Comparison of ENCODE assay signal across 16 cellular contexts in the genomic region with DNA sequence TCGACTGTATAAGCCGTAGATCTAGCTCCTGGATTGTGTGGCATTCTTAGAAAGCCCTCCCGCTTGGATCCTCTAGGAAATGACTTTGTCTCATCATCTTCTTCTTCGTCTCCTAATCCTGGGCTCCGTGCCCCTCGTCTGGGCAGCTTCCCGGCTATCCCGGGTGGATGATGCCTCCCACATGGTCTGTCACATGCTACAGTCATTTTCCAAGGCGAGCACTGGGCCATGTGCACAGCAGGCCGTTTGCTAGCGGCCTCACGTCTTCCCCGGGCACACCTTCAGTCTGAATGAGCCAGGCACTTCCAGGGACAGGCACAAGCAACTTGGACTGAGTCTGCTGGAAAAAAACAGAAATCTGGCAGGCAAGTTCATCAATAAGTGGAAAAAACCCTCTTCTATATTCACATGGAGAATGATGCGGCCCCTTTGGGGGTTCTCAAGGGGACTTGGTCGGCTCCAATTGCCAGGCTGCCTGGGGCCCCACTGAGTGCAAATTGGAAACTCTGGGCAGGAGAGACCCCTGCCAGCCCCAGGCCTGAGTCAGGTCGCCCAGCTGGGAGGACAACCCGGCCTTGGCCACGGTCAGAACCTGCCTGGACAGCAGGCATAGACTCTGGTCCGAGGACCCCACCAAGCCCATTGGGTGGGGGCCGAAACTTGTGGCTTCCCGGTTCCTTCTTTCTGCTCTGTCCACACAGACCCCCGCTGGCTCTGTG. TPM values are rescaled to one million over a fixed set of nuclear protein-coding genes. Genes with fewer than 3 reads are reported as not detected.
DNase-seq lines count a peak whose midpoint lies in the region; ATAC-seq and TF ChIP-seq lines count a peak whose summit lies in the region.
"Had no signal": no experiment of that assay in that cellular context is flagged by ENCODE, and none has a peak within 500 bp of the region (broad histone marks: within the 10 kb centered on the region; RNA-seq: fewer than 3 reads in every experiment).

No MANE protein-coding gene starts in this region.

- H3K18ac ChIP-seq in mesendoderm (ENCODE audit: low read length): no peak overlapping the region

- no peak overlapping the region for H3K27ac Mint-ChIP-seq in WTC11
- H3K27ac Mint-ChIP-seq: IgD-negative memory B cell had no signal

- no peaks in the 10 kb centered on the region for H3K9me3 Mint-ChIP-seq in WTC11
- H3K9me3 Mint-ChIP-seq: CD4-positive, alpha-beta T cell; H9; IgD-negative memory B cell had no signal

- H3K4me3 Mint-ChIP-seq in WTC11: no peak overlapping the region
- H3K4me3 Mint-ChIP-seq: CD4-positive, alpha-beta T cell; H9; IgD-negative memory B cell had no signal

- ATAC-seq in WTC11: no peak

- no peak overlapping the region for H3K9ac ChIP-seq in mesendoderm (ENCODE audit: low read length)
- H3K9ac ChIP-seq: BLaER1 treated with 17β-estradiol and CSF1 and Interleukin-3, amounts not matched to agents 10 nM and 100 nM had no signal

- H3K27ac ChIP-seq in mesendoderm (ENCODE audit: low read depth, low read length): no peak overlapping the region
- H3K27ac ChIP-seq: BLaER1 treated with 17β-estradiol and CSF1 and Interleukin-3, amounts not matched to agents 10 nM and 100 nM had no signal

- H3K79me1 ChIP-seq in mesendoderm (ENCODE audit: low read length): no peaks in the 10 kb centered on the region

- H3K36me3 Mint-ChIP-seq in WTC11: no peaks in the 10 kb centered on the region
- H3K36me3 Mint-ChIP-seq: IgD-negative memory B cell had no signal

- no peak for TF ChIP-seq CTCF in WTC11 (IDR thresholded peaks at IDR 0.05)

- H3K79me2 ChIP-seq in mesendoderm (ENCODE audit: control insufficient read depth, insufficient read depth, low read length): no peaks in the 10 kb centered on the region

- H3K27me3 Mint-ChIP-seq in WTC11 (ENCODE audit: low read depth): peaks cover 3% of the 10 kb centered on the region; the same call in 1 of the 2 replicates
- H3K27me3 Mint-ChIP-seq: CD4-positive, alpha-beta T cell had no signal

- H3K4me3 ChIP-seq in H7 (ENCODE audit: insufficient read depth, low read depth, low read length) (no peak overlapping the region), mesendoderm (ENCODE audit: low read length) (no peak overlapping the region)
- H3K4me3 ChIP-seq: BLaER1 treated with 17β-estradiol and CSF1 and Interleukin-3, amounts not matched to agents 10 nM and 100 nM had no signal

- no peaks in the 10 kb centered on the region for H3K27me3 ChIP-seq in H7 (ENCODE audit: control insufficient read depth, insufficient read depth, low read length)
- H3K27me3 ChIP-seq in mesendoderm (ENCODE audit: insufficient read depth, low read length, poor library complexity): no peaks in the 10 kb centered on the region
- H3K27me3 ChIP-seq: BLaER1 treated with 17β-estradiol and CSF1 and Interleukin-3, amounts not matched to agents 10 nM and 100 nM had no signal

- POLR2A ChIA-PET in WTC11 (lab: Charles Lee): no interaction called here

- no peaks in the 10 kb centered on the region for H3K4me1 ChIP-seq in mesendoderm (ENCODE audit: control insufficient read depth, low read depth, low read length)

- DNase-seq in C1 segment of cervical spinal cord (lab: John Stamatoyannopoulos, UW) (peak in 8 of 14 donors; percentile 21 to 54 (median 37)), H7 (peak; percentile 41), cerebellum (ENCODE audit: low spot score) (peak; percentile 69), mesendoderm (no peak), NCI-H187 (lab: John Stamatoyannopoulos, UW) (no peak), WTC11 (ENCODE audit: low spot score) (no peak), NCI-H82 (lab: John Stamatoyannopoulos, UW) (no peak), NCI-H146 treated with DMSO at 0.1 percent for 48 hours (lab: John Stamatoyannopoulos, UW; ENCODE audit: unreplicated experiment) (no peak)
- DNase-seq: ACHN; Calu3; CD4-positive, alpha-beta T cell; DMS 273 treated with DMSO at 0.1 percent for 48 hours; H9 had no signal

- H3K36me3 ChIP-seq in H7 (replicated peaks; ENCODE audit: control insufficient read depth, insufficient read depth, low read length): no peaks in the 10 kb centered on the region
- H3K36me3 ChIP-seq in mesendoderm (ENCODE audit: control insufficient read depth, insufficient read depth, low read length): no peaks in the 10 kb centered on the region
- H3K36me3 ChIP-seq: BLaER1 treated with 17β-estradiol and CSF1 and Interleukin-3, amounts not matched to agents 10 nM and 100 nM had no signal

- no CpG with 5 or more reads among the region's 22 CpGs for WGBS in mesendoderm (ENCODE audit: extremely low coverage, insufficient coverage, low lambda C conversion rate)

- H3K4me1 Mint-ChIP-seq in WTC11: no peaks in the 10 kb centered on the region

- peak overlapping the region; percentile 56 for H3K23ac ChIP-seq in mesendoderm (ENCODE audit: low read length)

- H2BK5ac ChIP-seq in mesendoderm (ENCODE audit: low read length): no peak overlapping the region

- H2AK5ac ChIP-seq in mesendoderm (ENCODE audit: low read length): no peak overlapping the region

- CTCF ChIA-PET in WTC11 (lab: Charles Lee): interaction anchor here (0.6 to 2.7 kb wide), 4 partner anchors 18 to 288 kb away, joined by 3 to 13 read pairs (median 3); no protein-coding TSS in a partner anchor

- H3K56ac ChIP-seq in mesendoderm (ENCODE audit: low read length): no peak overlapping the region

- H4K8ac ChIP-seq in mesendoderm (ENCODE audit: low read depth, low read length): no peak overlapping the region

- no peak overlapping the region for H2BK15ac ChIP-seq in mesendoderm (replicated peaks; ENCODE audit: low read depth)

- H2BK120ac ChIP-seq in mesendoderm (ENCODE audit: low read depth, low read length): no peak overlapping the region

- no peak overlapping the region for H3K4ac ChIP-seq in mesendoderm (ENCODE audit: low read depth, low read length)

- no peak overlapping the region for H3K4me2 ChIP-seq in mesendoderm (ENCODE audit: low read length)
- H3K4me2 ChIP-seq: BLaER1 treated with 17β-estradiol and CSF1 and Interleukin-3, amounts not matched to agents 10 nM and 100 nM had no signal

- H4K5ac ChIP-seq in mesendoderm (ENCODE audit: low read length): no peak overlapping the region

TF ChIP-seq in WTC11, 78 proteins besides CTCF, POLR2A, EP300 and RAD21 (continues in another document):
- TF ChIP-seq KAT7 (CRISPR knock-in tag; IDR thresholded peaks at IDR 0.05; ENCODE audit: borderline replicate concordance): no peak
- TF ChIP-seq RELA (CRISPR knock-in tag; IDR thresholded peaks at IDR 0.05; ENCODE audit: borderline replicate concordance): no peak
- TF ChIP-seq, protein P1, sequence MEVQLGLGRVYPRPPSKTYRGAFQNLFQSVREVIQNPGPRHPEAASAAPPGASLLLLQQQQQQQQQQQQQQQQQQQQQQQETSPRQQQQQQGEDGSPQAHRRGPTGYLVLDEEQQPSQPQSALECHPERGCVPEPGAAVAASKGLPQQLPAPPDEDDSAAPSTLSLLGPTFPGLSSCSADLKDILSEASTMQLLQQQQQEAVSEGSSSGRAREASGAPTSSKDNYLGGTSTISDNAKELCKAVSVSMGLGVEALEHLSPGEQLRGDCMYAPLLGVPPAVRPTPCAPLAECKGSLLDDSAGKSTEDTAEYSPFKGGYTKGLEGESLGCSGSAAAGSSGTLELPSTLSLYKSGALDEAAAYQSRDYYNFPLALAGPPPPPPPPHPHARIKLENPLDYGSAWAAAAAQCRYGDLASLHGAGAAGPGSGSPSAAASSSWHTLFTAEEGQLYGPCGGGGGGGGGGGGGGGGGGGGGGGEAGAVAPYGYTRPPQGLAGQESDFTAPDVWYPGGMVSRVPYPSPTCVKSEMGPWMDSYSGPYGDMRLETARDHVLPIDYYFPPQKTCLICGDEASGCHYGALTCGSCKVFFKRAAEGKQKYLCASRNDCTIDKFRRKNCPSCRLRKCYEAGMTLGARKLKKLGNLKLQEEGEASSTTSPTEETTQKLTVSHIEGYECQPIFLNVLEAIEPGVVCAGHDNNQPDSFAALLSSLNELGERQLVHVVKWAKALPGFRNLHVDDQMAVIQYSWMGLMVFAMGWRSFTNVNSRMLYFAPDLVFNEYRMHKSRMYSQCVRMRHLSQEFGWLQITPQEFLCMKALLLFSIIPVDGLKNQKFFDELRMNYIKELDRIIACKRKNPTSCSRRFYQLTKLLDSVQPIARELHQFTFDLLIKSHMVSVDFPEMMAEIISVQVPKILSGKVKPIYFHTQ (CRISPR knock-in tag; IDR thresholded peaks at IDR 0.05): no peak
- no peak for TF ChIP-seq FOXP1 (CRISPR knock-in tag; IDR thresholded peaks at IDR 0.05; ENCODE audit: borderline replicate concordance)
- TF ChIP-seq, protein P2, sequence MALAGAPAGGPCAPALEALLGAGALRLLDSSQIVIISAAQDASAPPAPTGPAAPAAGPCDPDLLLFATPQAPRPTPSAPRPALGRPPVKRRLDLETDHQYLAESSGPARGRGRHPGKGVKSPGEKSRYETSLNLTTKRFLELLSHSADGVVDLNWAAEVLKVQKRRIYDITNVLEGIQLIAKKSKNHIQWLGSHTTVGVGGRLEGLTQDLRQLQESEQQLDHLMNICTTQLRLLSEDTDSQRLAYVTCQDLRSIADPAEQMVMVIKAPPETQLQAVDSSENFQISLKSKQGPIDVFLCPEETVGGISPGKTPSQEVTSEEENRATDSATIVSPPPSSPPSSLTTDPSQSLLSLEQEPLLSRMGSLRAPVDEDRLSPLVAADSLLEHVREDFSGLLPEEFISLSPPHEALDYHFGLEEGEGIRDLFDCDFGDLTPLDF (CRISPR knock-in tag; IDR thresholded peaks at IDR 0.05): no peak
- no peak for TF ChIP-seq MXD4 (CRISPR knock-in tag; IDR thresholded peaks at IDR 0.05; ENCODE audit: borderline replicate concordance)
- no peak for TF ChIP-seq ZNF138 (CRISPR knock-in tag; conservative IDR thresholded peaks at IDR 0.05)
- no peak for TF ChIP-seq EMX1 (CRISPR knock-in tag; IDR thresholded peaks at IDR 0.05)

RNA-seq across cellular contexts. Expression of a gene that starts 11.1 kb away (rescaled TPM):
- total RNA-seq in H7 (2014; rRNA removed; shearing (Covaris generic)): 13.3 and 29.5 TPM in 2 replicates
- total RNA-seq in cerebellum (47.4 TPM), WTC11 (2021) (113 to 121 TPM (median 120 TPM) in 3 replicates)
- 21.9 TPM for polyA plus RNA-seq in mesendoderm (2013, experiment 1 of 2)
- polyA plus RNA-seq in mesendoderm (2013, experiment 2 of 2): 21.3 TPM
- total RNA-seq: A172 had no signal

RNA-seq across cellular contexts. Expression of a gene that starts 38.8 kb away (rescaled TPM):
- 44.6 and 45.3 TPM in 2 replicates for total RNA-seq in H7 (2014; rRNA removed; shearing (Covaris generic))
- 10.2 TPM for total RNA-seq in cerebellum
- polyA plus RNA-seq in mesendoderm (2013, experiment 1 of 2): 16.0 TPM
- polyA plus RNA-seq in mesendoderm (2013, experiment 2 of 2): 17.4 TPM
- 35.6 to 41.3 TPM (median 37.7 TPM) in 3 replicates for total RNA-seq in WTC11 (2021)

Comparison
In these comparisons a context has a peak if more than half of its experiments do, and no peak if none do; other contexts are left out.
1. DNase-seq: peak in C1 segment of cervical spinal cord (8 of 14), H7 (single experiment) and cerebellum (single experiment); none in mesendoderm (single experiment), NCI-H187 (0 of 2), WTC11 (single experiment), NCI-H82 (single experiment) and NCI-H146 treated with DMSO at 0.1 percent for 48 hours (single experiment).